Comparison of ENCODE assay signal across 23 cellular contexts in genomic region chr12:120336392-120336791, GRCh38. TPM values are rescaled to one million over a fixed set of nuclear protein-coding genes. Genes with fewer than 3 reads are reported as not detected.
"Had no signal": no experiment of that assay in that cellular context is flagged by ENCODE, and none has a peak within 500 bp of the region (broad histone marks: within the 10 kb centered on the region; RNA-seq: fewer than 3 reads in every experiment).

No MANE protein-coding gene starts in this region.

RNA-seq across cellular contexts. Expression of gene PLA2G1B, which starts 8.8 kb away (rescaled TPM):
- total RNA-seq: naive thymus-derived CD8-positive, alpha-beta T cell; natural killer cell treated with Interleukin-12 subunit alpha and Interleukin-12 subunit beta and Interleukin-15 and Interleukin-18, amount 100 ng/mL, for 72 hours; neural crest cell; occipital lobe; omental fat pad; osteoblast; prostate gland; pulmonary artery endothelial cell; renal cortical epithelial cell; right atrium auricular region; right cardiac atrium; right lobe of liver; sciatic nerve; sigmoid colon; skeletal muscle tissue; smooth muscle cell had no signal
- polyA plus RNA-seq: neural cell, right cardiac atrium, smooth muscle cell had no signal

RNA-seq across cellular contexts. Expression of gene MSI1, which starts 32.6 kb away (rescaled TPM):
- total RNA-seq: naive thymus-derived CD8-positive, alpha-beta T cell; natural killer cell; natural killer cell treated with Interleukin-12 subunit alpha and Interleukin-12 subunit beta and Interleukin-15 and Interleukin-18, amount 100 ng/mL, for 72 hours; pulmonary artery endothelial cell had no signal
- polyA plus RNA-seq: naive thymus-derived CD8-positive, alpha-beta T cell had no signal

RNA-seq across cellular contexts. Expression of gene RNU4-1, which starts 43.4 kb away (rescaled TPM):
- total RNA-seq: right atrium auricular region had no signal
- polyA plus RNA-seq: naive thymus-derived CD8-positive, alpha-beta T cell; neural cell; ovary; pancreas; psoas muscle; right cardiac atrium; sigmoid colon; small intestine; smooth muscle cell; spleen had no signal

RNA-seq across cellular contexts. Expression of gene RNU4-2, which starts 44.7 kb away (rescaled TPM):
- total RNA-seq: right atrium auricular region had no signal
- polyA plus RNA-seq: ovary, pancreas, psoas muscle, right cardiac atrium, sigmoid colon, small intestine, spleen had no signal
